Comparison of ENCODE assay signal across 8 cellular contexts in genomic region chr11:61890536-61891330, GRCh38. TPM values are rescaled to one million over a fixed set of nuclear protein-coding genes. Genes with fewer than 3 reads are reported as not detected.
DNase-seq lines count a peak whose midpoint lies in the region; ATAC-seq lines count a peak whose summit lies in the region.

No MANE protein-coding gene starts in this region.

- peak; percentile 17 for ATAC-seq in GM19328 (IDR thresholded peaks at IDR 0.05; ENCODE audit: unreplicated experiment)
- ATAC-seq in stimulated activated effector memory CD8-positive, alpha-beta T cell treated with anti-CD3 and anti-CD28 coated beads, Interleukin-12 subunit alpha, Interleukin-12 subunit beta, amount 100 ng/mL, for 72 hours, result peak; percentile 56

- H3K4me1 Mint-ChIP-seq in stimulated activated effector memory CD8-positive, alpha-beta T cell treated with anti-CD3 and anti-CD28 coated beads, Interleukin-12 subunit alpha, Interleukin-12 subunit beta, amount 100 ng/mL, for 72 hours, result peaks cover 17% of the 10 kb centered on the region

- peak overlapping the region; percentile 71 for H3K27ac Mint-ChIP-seq in stimulated activated effector memory CD8-positive, alpha-beta T cell treated with anti-CD3 and anti-CD28 coated beads, Interleukin-12 subunit alpha, Interleukin-12 subunit beta, amount 100 ng/mL, for 72 hours

- peak overlapping the region; percentile 84 for H3K4me3 Mint-ChIP-seq in stimulated activated effector memory CD8-positive, alpha-beta T cell treated with anti-CD3 and anti-CD28 coated beads, Interleukin-12 subunit alpha, Interleukin-12 subunit beta, amount 100 ng/mL, for 72 hours

- H3K4me3 ChIP-seq in BLaER1 treated with 17β-estradiol and CSF1 and Interleukin-3, amounts not matched to agents 10 nM and 100 nM, result peak overlapping the region; percentile 72 to 92 (median 81)

- peak; percentile 79 for DNase-seq in HT1080 (ENCODE audit: low read depth)
- peak in 4 of 5 experiments; percentile 6 to 31 (median 18) for DNase-seq in T-helper 2 cell
- DNase-seq in cerebellum (ENCODE audit: low spot score), result peak; percentile 27
- DNase-seq in stimulated activated effector memory CD8-positive, alpha-beta T cell treated with anti-CD3 and anti-CD28 coated beads, Interleukin-12 subunit alpha, Interleukin-12 subunit beta, amount 100 ng/mL, for 72 hours (ENCODE audit: low spot score in 2 of 2), result peak; percentile 18 to 62
- no peak for DNase-seq in NCI-H1048 (lab: John Stamatoyannopoulos, UW)

- peak overlapping the region; percentile 74 to 89 (median 82) for H3K9ac ChIP-seq in BLaER1 treated with 17β-estradiol and CSF1 and Interleukin-3, amounts not matched to agents 10 nM and 100 nM

- peaks cover 0 to 38% (median 0%) of the 10 kb centered on the region in 11 experiments; a peak in 6 of 22 replicates for H3K36me3 ChIP-seq in BLaER1 treated with 17β-estradiol and CSF1 and Interleukin-3, amounts not matched to agents 10 nM and 100 nM

- H3K9me3 Mint-ChIP-seq in stimulated activated effector memory CD8-positive, alpha-beta T cell treated with anti-CD3 and anti-CD28 coated beads, Interleukin-12 subunit alpha, Interleukin-12 subunit beta, amount 100 ng/mL, for 72 hours, result no peaks in the 10 kb centered on the region

- no peaks in the 10 kb centered on the region for H3K36me3 Mint-ChIP-seq in stimulated activated effector memory CD8-positive, alpha-beta T cell treated with anti-CD3 and anti-CD28 coated beads, Interleukin-12 subunit alpha, Interleukin-12 subunit beta, amount 100 ng/mL, for 72 hours

- H3K27me3 ChIP-seq in BLaER1 treated with 17β-estradiol and CSF1 and Interleukin-3, amounts not matched to agents 10 nM and 100 nM, result no peaks in the 10 kb centered on the region
- H3K27me3 ChIP-seq in layer of hippocampus (ENCODE audit: control insufficient read depth, insufficient read depth, low read length), result no peaks in the 10 kb centered on the region

- H3K27ac ChIP-seq in BLaER1 treated with 17β-estradiol and CSF1 and Interleukin-3, amounts not matched to agents 10 nM and 100 nM, result peak overlapping the region; percentile 54 to 80 (median 76); a peak in 21 of 22 replicates
- H3K27ac ChIP-seq in layer of hippocampus (ENCODE audit: low read depth, low read length), result peak overlapping the region; percentile 89

- H3K9me3 ChIP-seq in BLaER1 treated with 17β-estradiol and CSF1 and Interleukin-3, amounts not matched to agents 10 nM and 100 nM (replicated peaks in 1 of 11), result peaks cover 0 to 7% (median 0%) of the 10 kb centered on the region in 11 experiments; a peak in 2 of 22 replicates

- H3K4me2 ChIP-seq in BLaER1 treated with 17β-estradiol and CSF1 and Interleukin-3, amounts not matched to agents 10 nM and 100 nM, result peak overlapping the region; percentile 84 to 100 (median 99)

- H4K20me1 ChIP-seq in BLaER1 treated with 17β-estradiol and CSF1 and Interleukin-3, amounts not matched to agents 10 nM and 100 nM, result peaks cover 0 to 58% (median 15%) of the 10 kb centered on the region in 11 experiments; a peak in 14 of 22 replicates

- peaks cover 18 to 52% (median 26%) of the 10 kb centered on the region in 10 experiments for H3K4me1 ChIP-seq in BLaER1 treated with 17β-estradiol and CSF1 and Interleukin-3, amounts not matched to agents 10 nM and 100 nM

RNA-seq across cellular contexts. Expression of gene FADS3, which starts 0.6 kb away (rescaled TPM):
- total RNA-seq in HT1080 (2014; rRNA removed; shearing (Covaris generic)), result 61.3 and 65.3 TPM in 2 replicates
- 28.5 and 34.3 TPM in 2 replicates for polyA plus RNA-seq in HT1080 (2015; cell fraction: cytosol; rRNA removed)
- 155 and 159 TPM in 2 replicates for polyA plus RNA-seq in HT1080 (2015; cell fraction: nucleus; rRNA removed)
- 29.9 TPM for total RNA-seq in cerebellum

RNA-seq across cellular contexts. Expression of gene RAB3IL1, which starts 26.6 kb away (rescaled TPM):
- total RNA-seq in HT1080 (2014; rRNA removed; shearing (Covaris generic)), result 3.1 and 4.8 TPM in 2 replicates
- 2.7 and 3.6 TPM in 2 replicates for polyA plus RNA-seq in HT1080 (2015; cell fraction: cytosol; rRNA removed)
- polyA plus RNA-seq in HT1080 (2015; cell fraction: nucleus; rRNA removed), result 1.4 and 2.4 TPM in 2 replicates
- total RNA-seq in cerebellum, result 4.5 TPM

RNA-seq across cellular contexts. Expression of gene BEST1, which starts 59.4 kb away (rescaled TPM):
- not detected in 2 replicates for total RNA-seq in HT1080 (2014; rRNA removed; shearing (Covaris generic))
- 0.14 and 0.19 TPM in 2 replicates for polyA plus RNA-seq in HT1080 (2015; cell fraction: cytosol; rRNA removed)
- 1.7 and 2.6 TPM in 2 replicates for polyA plus RNA-seq in HT1080 (2015; cell fraction: nucleus; rRNA removed)
- total RNA-seq in cerebellum, result 1.9 TPM
